In genomic region chr15:81000626-81001179, GRCh38 we compare ENCODE assay signal across 1 cellular context.
A peak's percentile ranks its signal among the peaks of the same experiment; 100 is the strongest.
TF ChIP-seq lines count a peak whose summit lies in the region.

TLNRD1 (plus strand) TSS chr15:81000923; CDS start chr15:81002272, 1,349 bp downstream.

TF ChIP-seq in SK-N-SH, 30 proteins besides CTCF, POLR2A, EP300 and RAD21 (continued from another document):
- TF ChIP-seq REST (IDR thresholded peaks at IDR 0.05; ENCODE audit: low read depth, low read length), result no peak
- TF ChIP-seq NFIC (IDR thresholded peaks at IDR 0.05; ENCODE audit: borderline replicate concordance), result no peak
- TF ChIP-seq POLR2AphosphoS5 (IDR thresholded peaks at IDR 0.05; ENCODE audit: low read depth, low read length), result peak; percentile 87
